In the genomic region with DNA sequence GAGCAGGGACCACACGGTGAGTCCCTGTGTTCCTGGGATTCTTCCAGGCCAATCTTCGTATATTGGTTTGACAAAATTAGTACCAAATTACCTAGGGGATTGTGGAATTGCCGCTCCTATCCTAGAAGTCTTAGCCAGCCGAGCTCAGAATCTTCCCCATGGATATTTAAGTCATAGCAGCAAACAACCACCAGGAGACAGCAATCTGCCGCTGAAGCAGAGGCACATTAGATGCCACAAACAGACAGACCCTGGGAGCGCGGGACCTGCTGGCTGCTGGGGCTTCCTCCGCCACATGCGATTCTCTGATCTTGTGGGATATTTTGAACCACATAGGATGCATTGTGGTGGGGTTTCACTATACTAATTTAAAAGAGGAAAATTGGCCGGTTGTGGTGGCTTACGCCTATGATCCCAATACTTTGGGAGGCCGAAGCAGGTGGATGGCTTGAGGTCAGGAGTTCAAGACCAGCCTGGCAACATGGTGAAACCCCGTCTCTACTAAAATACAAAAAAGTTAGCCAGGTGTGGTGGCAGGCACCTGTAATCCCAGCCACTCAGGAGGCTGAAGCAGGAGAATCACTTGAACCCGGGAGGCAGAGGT, we compare ENCODE assay signal across 9 cellular contexts. TPM values are rescaled to one million over a fixed set of nuclear protein-coding genes. Genes with fewer than 3 reads are reported as not detected.
DNase-seq lines count a peak whose midpoint lies in the region; ATAC-seq, FAIRE-seq and TF ChIP-seq lines count a peak whose summit lies in the region.
"Had no signal": no experiment of that assay in that cellular context is flagged by ENCODE, and none has a peak within 500 bp of the region (broad histone marks: within the 10 kb centered on the region; RNA-seq: fewer than 3 reads in every experiment).

No MANE protein-coding gene starts in this region.

- H3K36me3 ChIP-seq in adipocyte (ENCODE audit: control insufficient read depth, insufficient read depth, low read length, severe bottlenecking) (no peaks in the 10 kb centered on the region), HepG2 (replicated peaks in 1 of 2; ENCODE audit: control insufficient read depth in 1 of 2, insufficient read depth in 2 of 2, low read length in 2 of 2) (no peaks in the 10 kb centered on the region)

- peak; percentile 58 for TF ChIP-seq CTCF in HepG2 (CRISPR knock-in tag; IDR thresholded peaks at IDR 0.05)

- no peak for TF ChIP-seq POLR2A in HepG2 (IDR thresholded peaks at IDR 0.05; ENCODE audit: insufficient read depth in 1 of 2, low read depth in 2 of 2, low read length in 2 of 2)

- POLR2A ChIA-PET in HepG2 (lab: Yijun Ruan, JAX), result no interaction called here

- WGBS in HepG2 (ENCODE audit: low lambda C conversion rate), result 19% methylated on average over 14 of the region's 14 CpGs

- H3K27ac ChIP-seq in HepG2 (ENCODE audit: extremely low read length, insufficient read depth, low read length), result no peak overlapping the region

- peaks cover 5% of the 10 kb centered on the region for H3K9me3 ChIP-seq in adipocyte (ENCODE audit: control insufficient read depth, low read length)
- no peaks in the 10 kb centered on the region for H3K9me3 ChIP-seq in HepG2 (ENCODE audit: low read length)

- peak; percentile 40 for FAIRE-seq in HepG2 (lab: Jason Lieb, UNC)

- in situ Hi-C loops in HepG2 (cut with HindIII; ENCODE audit: extremely low pct_ligation_motif_present, low pct_unique_long_range_greater_than_20kb), result no loop called here

- peak overlapping the region; percentile 18; the same call in 1 of the 2 replicates for H3K4me2 ChIP-seq in HepG2 (ENCODE audit: low read depth, low read length)

- H3K9ac ChIP-seq in adipocyte (ENCODE audit: low read length) (no peak overlapping the region), HepG2 (ENCODE audit: insufficient read depth, low read depth, low read length) (no peak overlapping the region)

- DNase-seq in D341Med (ENCODE audit: low spot score) (peak; percentile 73), HuH-7 (ENCODE audit: low spot score) (peak; percentile 72), adipocyte (ENCODE audit: low read depth) (peak; percentile 66), HepG2 (ENCODE audit: low spot score) (peak; percentile 32), NCI-H510A treated with DMSO at 0.1 percent for 48 hours (lab: John Stamatoyannopoulos, UW) (no peak), inferior parietal cortex (ENCODE audit: extremely low spot score) (no peak)

- H3K4me3 ChIP-seq in adipocyte (ENCODE audit: low read length) (no peak overlapping the region), HepG2 (replicated peaks in 1 of 3; ENCODE audit: insufficient read depth in 1 of 3, low read depth in 2 of 3, low read length in 3 of 3) (no peak overlapping the region)

- TF ChIP-seq EP300 in HepG2 (IDR thresholded peaks at IDR 0.05; ENCODE audit: low read depth in 2 of 2, low read length in 2 of 2), result no peak
- TF ChIP-seq EP300 in HepG2 (CRISPR knock-in tag; IDR thresholded peaks at IDR 0.05; ENCODE audit: borderline replicate concordance), result no peak

- H4K20me1 ChIP-seq in HepG2 (ENCODE audit: insufficient read depth, low read length), result no peaks in the 10 kb centered on the region

- peak overlapping the region; percentile 78 for H2AFZ ChIP-seq in HepG2 (ENCODE audit: low read length)

- CTCF ChIA-PET in HepG2 (lab: Yijun Ruan, JAX; ENCODE audit: low intra/inter-chr PET ratio, low total read pairs), result interaction anchor here (1.2 to 1.4 kb wide), 2 partner anchors 9 kb away, joined by 3 to 12 read pairs; no protein-coding TSS in a partner anchor

- ATAC-seq in HepG2, result peak; percentile 83
- no peak for ATAC-seq in HG02884 (IDR thresholded peaks at IDR 0.05; ENCODE audit: unreplicated experiment)
- no peak for ATAC-seq in HG03520 (IDR thresholded peaks at IDR 0.05; ENCODE audit: unreplicated experiment)
- ATAC-seq: T-cell had no signal

- intact Hi-C loops in HepG2 (cut with micrococcal nuclease; ENCODE audit: unreplicated experiment), result no loop called here

- peaks cover 33% of the 10 kb centered on the region for H3K27me3 ChIP-seq in adipocyte (replicated peaks; ENCODE audit: control insufficient read depth, insufficient read depth, low read length)
- peaks cover 2 to 19% of the 10 kb centered on the region in 2 experiments; a peak in 2 of 5 replicates for H3K27me3 ChIP-seq in HepG2 (ENCODE audit: control insufficient read depth in 1 of 2, insufficient read depth in 2 of 2, low read length in 2 of 2)

- peak; percentile 27; the same call in 1 of the 2 replicates for TF ChIP-seq RAD21 in HepG2 (CRISPR knock-in tag; IDR thresholded peaks at IDR 0.05)

- no peaks in the 10 kb centered on the region for H3K4me1 ChIP-seq in adipocyte (ENCODE audit: control insufficient read depth, insufficient read depth, low read length)
- H3K4me1 ChIP-seq in HepG2 (ENCODE audit: insufficient read depth, low read length), result no peaks in the 10 kb centered on the region

- BruUV-seq in HepG2 (replicated peaks; lab: Mats Ljungman, UMichigan), result no TSS peak

- H3K79me2 ChIP-seq in HepG2 (ENCODE audit: insufficient read depth, low read length), result no peaks in the 10 kb centered on the region

TF ChIP-seq in HepG2, 621 proteins besides CTCF, POLR2A, EP300 and RAD21:
- TF ChIP-seq STAG1 (CRISPR knock-in tag; IDR thresholded peaks at IDR 0.05) (peak; percentile 57), HHEX (CRISPR knock-in tag; IDR thresholded peaks at IDR 0.05) (no peak), ZNF605 (CRISPR knock-in tag; IDR thresholded peaks at IDR 0.05) (peak; percentile 37; the same call in 1 of the 2 replicates), MTA3 (CRISPR knock-in tag; IDR thresholded peaks at IDR 0.05) (no peak), GTF2F1 (IDR thresholded peaks at IDR 0.05; ENCODE audit: low read length) (no peak)
TF ChIP-seq in HepG2: peak in this region for 2.

RNA-seq across cellular contexts. Expression of a gene that starts 31.7 kb away (rescaled TPM):
- 7.1 and 12.0 TPM in 2 replicates for total RNA-seq in HepG2 (2016; rRNA removed; fragmentation: Illumina TruSeq; extraction: Trizol)
- total RNA-seq in HepG2 (2016; cell fraction: cytosol; rRNA removed; fragmentation: Illumina TruSeq; extraction: Trizol; ENCODE audit: low read depth), result 0.51 and 0.71 TPM in 2 replicates
- 10.2 and 10.7 TPM in 2 replicates for total RNA-seq in HepG2 (2016; cell fraction: insoluble cytoplasmic fraction; rRNA removed; fragmentation: Illumina TruSeq; extraction: Trizol)
- 2.3 and 3.3 TPM in 2 replicates for total RNA-seq in HepG2 (2016; cell fraction: membrane; rRNA removed; fragmentation: Illumina TruSeq; extraction: Trizol)
- 7.2 and 11.1 TPM in 2 replicates for total RNA-seq in HepG2 (2016; cell fraction: nucleus; rRNA removed; fragmentation: Illumina TruSeq; extraction: Trizol)
- 6.9 and 31.4 TPM in 2 replicates for polyA plus RNA-seq in HepG2 (2011; rRNA removed)
- polyA plus RNA-seq in HepG2 (2011; cell fraction: cytosol; rRNA removed), result 3.4 and 4.4 TPM in 2 replicates
- polyA plus RNA-seq in HepG2 (2011; cell fraction: nucleus; rRNA removed), result 6.3 and 6.5 TPM in 2 replicates
- 4.7 and 5.8 TPM in 2 replicates for polyA plus RNA-seq in HepG2 (2012)
- 0.08 and 0.10 TPM in 2 replicates for polyA plus RNA-seq in HepG2 (2016; cell fraction: cytosol; fragmentation: Illumina TruSeq; extraction: Trizol; ENCODE audit: low read depth)
- 4.9 and 6.7 TPM in 2 replicates for polyA plus RNA-seq in HepG2 (2016; cell fraction: insoluble cytoplasmic fraction; fragmentation: Illumina TruSeq; extraction: Trizol; ENCODE audit: low read depth)
- 0.66 and 0.76 TPM in 2 replicates for polyA plus RNA-seq in HepG2 (2016; cell fraction: membrane; fragmentation: Illumina TruSeq; extraction: Trizol; ENCODE audit: low read depth)
- 10.4 and 12.2 TPM in 2 replicates for polyA plus RNA-seq in HepG2 (2016; cell fraction: nucleus; fragmentation: Illumina TruSeq; extraction: Trizol; ENCODE audit: insufficient read depth, low read depth)
- 9.9 and 46.2 TPM in 2 replicates for polyA minus RNA-seq in HepG2 (2011; rRNA and poly(A)+ RNA removed; ENCODE audit: low replicate concordance)
- 4.0 and 10.6 TPM in 2 replicates for polyA minus RNA-seq in HepG2 (2011; cell fraction: cytosol; rRNA and poly(A)+ RNA removed)
- polyA minus RNA-seq in HepG2 (2011; cell fraction: nucleus; rRNA and poly(A)+ RNA removed), result 7.5 and 9.6 TPM in 2 replicates

Comparison
In these comparisons a context has a peak if more than half of its experiments do, and no peak if none do; other contexts are left out.
1. DNase-seq: peak in D341Med (single experiment), HuH-7 (single experiment), adipocyte (single experiment) and HepG2 (single experiment); none in NCI-H510A treated with DMSO at 0.1 percent for 48 hours (single experiment) and inferior parietal cortex (single experiment).